In genomic region chr2:241379481-241380480, GRCh38 we compare ENCODE assay signal across 17 cellular contexts. TPM values are rescaled to one million over a fixed set of nuclear protein-coding genes. Genes with fewer than 3 reads are reported as not detected.
A peak's percentile ranks its signal among the peaks of the same experiment; 100 is the strongest.
DNase-seq lines count a peak whose midpoint lies in the region; ATAC-seq and TF ChIP-seq lines count a peak whose summit lies in the region.
"Had no signal": no experiment of that assay in that cellular context is flagged by ENCODE, and none has a peak within 500 bp of the region (broad histone marks: within the 10 kb centered on the region; RNA-seq: fewer than 3 reads in every experiment).

No MANE protein-coding gene starts in this region.

- H3K4me1 ChIP-seq in gastroesophageal sphincter (peaks cover 3 to 45% (median 20%) of the 10 kb centered on the region in 3 donors), spleen (peaks cover 7 to 43% (median 13%) of the 10 kb centered on the region in 6 donors)

- H3K27ac Mint-ChIP-seq in activated CD8-positive, alpha-beta memory T cell treated with anti-CD3 and anti-CD28 coated beads, Interleukin-2, amount 10 ng/mL, durations not matched to agents 7 days and 5 days: no peak overlapping the region
- H3K27ac Mint-ChIP-seq: H9 had no signal

- POLR2A ChIA-PET in BJ (lab: Charles Lee): no interaction called here

- TF ChIP-seq POLR2A in gastroesophageal sphincter (IDR thresholded peaks at IDR 0.05) (no peak), spleen (IDR thresholded peaks at IDR 0.05) (no peak)

- TF ChIP-seq EP300 in gastroesophageal sphincter (IDR thresholded peaks at IDR 0.05): no peak

- peak; percentile 46 for ATAC-seq in SK-N-SH treated with all-trans-retinoic acid at 6 μM for 48 hours
- peak; percentile 36 for ATAC-seq in gastroesophageal sphincter
- no peak for ATAC-seq in HG03095 (IDR thresholded peaks at IDR 0.05; ENCODE audit: unreplicated experiment)
- no peak for ATAC-seq in activated CD8-positive, alpha-beta memory T cell treated with anti-CD3 and anti-CD28 coated beads, Interleukin-2, amount 10 ng/mL, durations not matched to agents 7 days and 5 days
- ATAC-seq: left lung had no signal

- no peaks in the 10 kb centered on the region for H3K9me3 Mint-ChIP-seq in activated CD8-positive, alpha-beta memory T cell treated with anti-CD3 and anti-CD28 coated beads, Interleukin-2, amount 10 ng/mL, durations not matched to agents 7 days and 5 days (ENCODE audit: low read depth)
- H3K9me3 Mint-ChIP-seq: H9 had no signal

- H3K36me3 Mint-ChIP-seq in activated CD8-positive, alpha-beta memory T cell treated with anti-CD3 and anti-CD28 coated beads, Interleukin-2, amount 10 ng/mL, durations not matched to agents 7 days and 5 days: peaks cover 17% of the 10 kb centered on the region

- 62 to 72% methylated on average over 7 to 8 of the region's 9 CpGs for WGBS in gastroesophageal sphincter (ENCODE audit: low coverage in 1 of 2), 2 donors
- 86 to 90% (median 90%) methylated on average over 9 of the region's 9 CpGs for WGBS in spleen, 5 donors

- intact Hi-C loops in spleen (cut with DNase I; ENCODE audit: low total_unique reads): no loop called here

- no peaks in the 10 kb centered on the region for H3K9me3 ChIP-seq in gastroesophageal sphincter
- no peaks in the 10 kb centered on the region for H3K9me3 ChIP-seq in spleen
- H3K9me3 ChIP-seq: left lung had no signal

- TF ChIP-seq CTCF in BJ (IDR thresholded peaks at IDR 0.05; ENCODE audit: insufficient read depth, low read depth, low read length): no peak
- no peak for TF ChIP-seq CTCF in gastroesophageal sphincter (IDR thresholded peaks at IDR 0.05)
- TF ChIP-seq CTCF in spleen (IDR thresholded peaks at IDR 0.05 in 8 of 11, conservative IDR thresholded peaks at IDR 0.05 in 3 of 11): no peak

- H3K27me3 ChIP-seq in BJ (ENCODE audit: control insufficient read depth, insufficient read depth, low read length): no peaks in the 10 kb centered on the region
- H3K27me3 ChIP-seq in gastroesophageal sphincter: no peaks in the 10 kb centered on the region
- H3K27me3 ChIP-seq in spleen (replicated peaks in 1 of 7): no peaks in the 10 kb centered on the region
- H3K27me3 ChIP-seq: left lung had no signal

- CTCF ChIA-PET in BJ (lab: Yijun Ruan, JAX): interaction anchor here (1.2 to 1.3 kb wide), 2 partner anchors 12 to 22 kb away, joined by 3 read pairs; no protein-coding TSS in a partner anchor
- CTCF ChIA-PET in activated CD8-positive, alpha-beta memory T cell treated with anti-CD3 and anti-CD28 coated beads, Interleukin-2, amount 10 ng/mL, durations not matched to agents 7 days and 5 days (lab: Charles Lee): no interaction called here

- peaks cover 12% of the 10 kb centered on the region for H3K4me1 Mint-ChIP-seq in activated CD8-positive, alpha-beta memory T cell treated with anti-CD3 and anti-CD28 coated beads, Interleukin-2, amount 10 ng/mL, durations not matched to agents 7 days and 5 days
- H3K4me1 Mint-ChIP-seq: H9 had no signal

- H3K4me3 Mint-ChIP-seq in activated CD8-positive, alpha-beta memory T cell treated with anti-CD3 and anti-CD28 coated beads, Interleukin-2, amount 10 ng/mL, durations not matched to agents 7 days and 5 days: no peak overlapping the region
- H3K4me3 Mint-ChIP-seq: H9 had no signal

- H3K4me3 ChIP-seq in BJ (ENCODE audit: low read depth, low read length) (no peak overlapping the region), gastroesophageal sphincter (no peak overlapping the region), spleen (no peak overlapping the region)
- H3K4me3 ChIP-seq: left lung had no signal

- DNase-seq in BJ (ENCODE audit: low read depth) (peak; percentile 86), spleen (no peak), germinal center (ENCODE audit: low spot score) (no peak), NOMO-1 treated with dmso at 0.1 percent for 144 hours (lab: John Stamatoyannopoulos, UW; ENCODE audit: unreplicated experiment) (no peak)
- DNase-seq in activated CD8-positive, alpha-beta memory T cell treated with anti-CD3 and anti-CD28 coated beads, Interleukin-2, amount 10 ng/mL, durations not matched to agents 7 days and 5 days: no peak
- DNase-seq: activated CD4-positive, alpha-beta T cell treated with anti-CD3 and anti-CD28 coated beads for 1 hour; activated T-cell treated with anti-CD3 and anti-CD28 coated beads for 4 hours; C1 segment of cervical spinal cord; H9; hippocampal formation; left lung; nucleus accumbens; OCI-M1; stimulated activated CD8-positive, alpha-beta memory T cell treated with anti-CD3 and anti-CD28 coated beads, Interleukin-4, amount 100 ng/mL, for 48 hours had no signal

- H3K27ac ChIP-seq in gastroesophageal sphincter: peak overlapping the region in 3 of 4 donors; percentile 42 to 63 (median 58)
- peak overlapping the region in 7 of 8 donors; percentile 28 to 61 (median 46) for H3K27ac ChIP-seq in spleen

- H3K36me3 ChIP-seq in BJ (ENCODE audit: control insufficient read depth, insufficient read depth, low read length) (peaks cover 6% of the 10 kb centered on the region), gastroesophageal sphincter (peaks cover 0 to 24% of the 10 kb centered on the region in 2 donors), spleen (peaks cover 0 to 37% (median 5%) of the 10 kb centered on the region in 6 donors)

- no peaks in the 10 kb centered on the region for H3K27me3 Mint-ChIP-seq in activated CD8-positive, alpha-beta memory T cell treated with anti-CD3 and anti-CD28 coated beads, Interleukin-2, amount 10 ng/mL, durations not matched to agents 7 days and 5 days

TF ChIP-seq in SK-N-SH treated with all-trans-retinoic acid at 6 μM for 48 hours, 23 proteins besides CTCF, POLR2A, EP300 and RAD21:
- TF ChIP-seq POU6F1 (CRISPR knock-in tag; IDR thresholded peaks at IDR 0.05; ENCODE audit: borderline replicate concordance, low read depth) (no peak), PPARA (CRISPR knock-in tag; IDR thresholded peaks at IDR 0.05; ENCODE audit: borderline replicate concordance) (no peak), RARB (CRISPR knock-in tag; IDR thresholded peaks at IDR 0.05) (no peak), ZNF565 (CRISPR knock-in tag; conservative IDR thresholded peaks at IDR 0.05; ENCODE audit: low read depth) (no peak), ZFP30 (CRISPR knock-in tag; IDR thresholded peaks at IDR 0.05) (no peak), ISL1 (CRISPR knock-in tag; IDR thresholded peaks at IDR 0.05) (no peak), ZC3H10 (CRISPR knock-in tag; IDR thresholded peaks at IDR 0.05) (no peak), GLIS3 (CRISPR knock-in tag; IDR thresholded peaks at IDR 0.05) (no peak), BACH2 (CRISPR knock-in tag; IDR thresholded peaks at IDR 0.05; ENCODE audit: borderline replicate concordance) (no peak)

RNA-seq across cellular contexts. Expression of gene FARP2, which starts 23.7 kb away (rescaled TPM):
- polyA plus RNA-seq in BJ (2011; rRNA removed) (28.7 and 30.0 TPM in 2 replicates), spleen (10 to 100 TPM in 2 of 3 donors, 1 to 10 TPM in 1; 9.1 to 16.5 (median 14.1) TPM)
- polyA minus RNA-seq in BJ (2011; rRNA and poly(A)+ RNA removed): 52.9 and 61.2 TPM in 2 replicates
- total RNA-seq in gastroesophageal sphincter (10 to 100 TPM; 27.6 to 44.0 (median 35.9) TPM), spleen (10 to 100 TPM; 30.9 to 72.8 (median 61.5) TPM)
- 10 to 100 TPM; 24.0 to 25.4 TPM for total RNA-seq in activated CD8-positive, alpha-beta memory T cell treated with anti-CD3 and anti-CD28 coated beads, Interleukin-2, amount 10 ng/mL, durations not matched to agents 7 days and 5 days

Comparison
In these comparisons a context has a peak if more than half of its experiments do, and no peak if none do; other contexts are left out.
1. ATAC-seq: peak in SK-N-SH treated with all-trans-retinoic acid at 6 μM for 48 hours (single experiment) and gastroesophageal sphincter (single experiment); none in HG03095 (single experiment) and activated CD8-positive, alpha-beta memory T cell treated with anti-CD3 and anti-CD28 coated beads, Interleukin-2, amount 10 ng/mL, durations not matched to agents 7 days and 5 days (single experiment).